In the genomic region with DNA sequence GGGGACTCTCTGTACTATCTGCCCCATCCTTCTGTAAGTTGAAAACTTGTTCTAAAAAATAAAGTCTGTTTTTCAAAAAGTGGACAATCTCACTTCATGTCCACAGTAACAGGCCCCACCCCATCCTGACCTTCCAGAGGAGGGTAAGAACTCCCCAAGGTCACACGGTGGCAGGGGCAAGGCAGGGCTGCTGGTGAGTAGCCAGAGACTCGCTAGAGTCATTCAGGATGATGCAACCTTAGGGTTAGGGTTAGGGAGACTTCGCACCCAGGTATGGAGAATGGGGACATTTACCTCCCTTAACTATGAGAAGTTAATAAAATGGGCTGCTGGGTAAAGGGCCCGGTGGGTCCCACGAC, we compare ENCODE assay signal across 8 cellular contexts. TPM values are rescaled to one million over a fixed set of nuclear protein-coding genes. Genes with fewer than 3 reads are reported as not detected.
DNase-seq lines count a peak whose midpoint lies in the region; ATAC-seq, FAIRE-seq and TF ChIP-seq lines count a peak whose summit lies in the region.

No MANE protein-coding gene starts in this region.

- CTCF ChIA-PET in IMR-90 (lab: Yijun Ruan, JAX): interaction anchor here (0.6 kb wide), 1 partner anchor 78 kb away, joined by 5 read pairs; no protein-coding TSS in a partner anchor
- CTCF ChIA-PET in HepG2 (lab: Yijun Ruan, JAX; ENCODE audit: low intra/inter-chr PET ratio, low total read pairs): interaction anchor here (1.3 to 1.7 kb wide), 3 partner anchors 17 to 159 kb away, joined by 3 to 10 read pairs (median 7); no protein-coding TSS in a partner anchor

- 0 out of 2 replicates have a peak overlapping the region, but pooled peaks have one; percentile 15 for H3K27ac ChIP-seq in IMR-90 (ENCODE audit: insufficient read depth, low read length)
- H3K27ac ChIP-seq in caudate nucleus (ENCODE audit: low read depth, low read length): peak overlapping the region; percentile 89
- peak overlapping the region; percentile 33 for H3K27ac ChIP-seq in HepG2 (ENCODE audit: extremely low read length, insufficient read depth, low read length)
- H3K27ac ChIP-seq in substantia nigra (ENCODE audit: low read depth, low read length, poor library complexity, severe bottlenecking): peak overlapping the region; percentile 90
- H3K27ac ChIP-seq in colonic mucosa: no peak overlapping the region

- peak overlapping the region; percentile 65; the same call in 1 of the 2 replicates for H3K14ac ChIP-seq in IMR-90 (replicated peaks; ENCODE audit: low read depth, low read length)

- H2BK15ac ChIP-seq in IMR-90 (ENCODE audit: low read depth, low read length): no peak overlapping the region

- TF ChIP-seq CTCF in IMR-90 (conservative IDR thresholded peaks at IDR 0.05; ENCODE audit: low read depth, low read length): no peak
- no peak for TF ChIP-seq CTCF in HepG2 (CRISPR knock-in tag; IDR thresholded peaks at IDR 0.05)
- no peak for TF ChIP-seq CTCF in colonic mucosa (IDR thresholded peaks at IDR 0.05)

- no peak overlapping the region for H4K91ac ChIP-seq in IMR-90 (ENCODE audit: insufficient read depth, low read depth, low read length)

- H2AFZ ChIP-seq in IMR-90 (replicated peaks; ENCODE audit: low read length, poor library complexity) (no peak overlapping the region), HepG2 (ENCODE audit: low read length) (no peak overlapping the region)

- FAIRE-seq in HepG2 (lab: Jason Lieb, UNC) (peak; percentile 76), RCC 7860 (lab: Jason Lieb, UNC) (no peak)

- peaks cover 30% of the 10 kb centered on the region for H3K9me1 ChIP-seq in IMR-90 (ENCODE audit: insufficient read depth, low read length)

- peaks cover 39 to 91% of the 10 kb centered on the region in 2 experiments for H3K79me1 ChIP-seq in IMR-90 (ENCODE audit: low read depth in 1 of 2, low read length in 2 of 2)

- BruUV-seq in IMR-90 (replicated peaks; lab: Mats Ljungman, UMichigan): no TSS peak
- no TSS peak for BruUV-seq in HepG2 (replicated peaks; lab: Mats Ljungman, UMichigan)

- intact Hi-C loops in IMR-90 (cut with micrococcal nuclease) (no loop called here), HepG2 (cut with micrococcal nuclease; ENCODE audit: unreplicated experiment) (loop anchor here (2.0 kb wide), 1 partner anchor 29 kb away; no protein-coding TSS in a partner anchor), colonic mucosa (cut with DNase I) (no loop called here)

- dilution Hi-C loops in IMR-90 (cut with HindIII; ENCODE audit: low sequenced_read_pairs, unreplicated experiment): no loop called here

- H3K9ac ChIP-seq in IMR-90 (ENCODE audit: low read depth, low read length): no peak overlapping the region
- no peak overlapping the region for H3K9ac ChIP-seq in HepG2 (ENCODE audit: insufficient read depth, low read depth, low read length)
- no peak overlapping the region for H3K9ac ChIP-seq in colonic mucosa (ENCODE audit: low read depth in 2 of 2, low read length in 2 of 2)

- no peaks in the 10 kb centered on the region for H3K9me3 ChIP-seq in IMR-90 (ENCODE audit: control insufficient read depth, insufficient read depth, low read length)
- H3K9me3 ChIP-seq in HepG2 (ENCODE audit: low read length): no peaks in the 10 kb centered on the region
- H3K9me3 ChIP-seq in colonic mucosa: no peaks in the 10 kb centered on the region

- peak overlapping the region; percentile 79 for H3K4ac ChIP-seq in IMR-90 (ENCODE audit: low read depth, low read length)

- no peak overlapping the region for H4K5ac ChIP-seq in IMR-90 (ENCODE audit: low read depth, low read length)

- in situ Hi-C loops in IMR-90 (cut with MboI; ENCODE audit: low sequenced_read_pairs) (no loop called here), HepG2 (cut with HindIII; ENCODE audit: extremely low pct_ligation_motif_present, low pct_unique_long_range_greater_than_20kb) (no loop called here)

- WGBS in IMR-90 (ENCODE audit: extremely low coverage in 2 of 2, insufficient read length in 1 of 2), 2 experiments: no CpG with 5 or more reads among the region's 5 CpGs
- 75% methylated on average over 5 of the region's 5 CpGs for WGBS in HepG2 (ENCODE audit: low lambda C conversion rate)

- no peak overlapping the region for H2BK5ac ChIP-seq in IMR-90 (ENCODE audit: low read depth, low read length, poor library complexity, severe bottlenecking)

- no peak; a peak in 1 of 4 replicates for TF ChIP-seq EP300 in HepG2 (IDR thresholded peaks at IDR 0.05; ENCODE audit: low read depth in 2 of 2, low read length in 2 of 2)
- TF ChIP-seq EP300 in HepG2 (CRISPR knock-in tag; IDR thresholded peaks at IDR 0.05; ENCODE audit: borderline replicate concordance): no peak

- ATAC-seq in IMR-90 (ENCODE audit: low read depth): no peak
- ATAC-seq in HepG2: peak; percentile 14

- TF ChIP-seq POLR2A in IMR-90 (IDR thresholded peaks at IDR 0.05; ENCODE audit: low read depth, low read length): no peak
- TF ChIP-seq POLR2A in HepG2 (IDR thresholded peaks at IDR 0.05; ENCODE audit: insufficient read depth in 1 of 2, low read depth in 2 of 2, low read length in 2 of 2): no peak

- H3K56ac ChIP-seq in IMR-90 (ENCODE audit: extremely low read depth, insufficient read depth, low read length): no peak overlapping the region

- TF ChIP-seq RAD21 in IMR-90 (IDR thresholded peaks at IDR 0.05; ENCODE audit: low read length) (no peak), HepG2 (CRISPR knock-in tag; IDR thresholded peaks at IDR 0.05) (no peak)

- H3K27me3 ChIP-seq in IMR-90 (ENCODE audit: control insufficient read depth, insufficient read depth, low read length) (no peaks in the 10 kb centered on the region), HepG2 (ENCODE audit: control insufficient read depth in 1 of 2, insufficient read depth in 2 of 2, low read length in 2 of 2) (no peaks in the 10 kb centered on the region), colonic mucosa (no peaks in the 10 kb centered on the region)

- H3K4me3 ChIP-seq in IMR-90 (ENCODE audit: insufficient read depth, low read depth, low read length): no peak overlapping the region
- H3K4me3 ChIP-seq in HepG2 (replicated peaks in 1 of 3; ENCODE audit: insufficient read depth in 1 of 3, low read depth in 2 of 3, low read length in 3 of 3): no peak overlapping the region
- no peak overlapping the region for H3K4me3 ChIP-seq in colonic mucosa

- H3K23ac ChIP-seq in IMR-90 (ENCODE audit: low read depth, low read length): peak overlapping the region; percentile 72; the same call in 1 of the 2 replicates

- POLR2A ChIA-PET in IMR-90 (lab: Charles Lee; ENCODE audit: unreplicated experiment): no interaction called here
- POLR2A ChIA-PET in HepG2 (lab: Yijun Ruan, JAX): interaction anchor here (0.9 to 2.0 kb wide), 3 partner anchors 15 to 28 kb away, joined by 3 to 19 read pairs (median 3); a partner anchor contains a TSS

- H2BK20ac ChIP-seq in IMR-90 (ENCODE audit: low read depth, low read length): peak overlapping the region; percentile 31; the same call in 1 of the 2 replicates

- H3K4me1 ChIP-seq in IMR-90 (ENCODE audit: control insufficient read depth, insufficient read depth, low read length) (peaks cover 12% of the 10 kb centered on the region), HepG2 (ENCODE audit: insufficient read depth, low read length) (peaks cover 34% of the 10 kb centered on the region), colonic mucosa (no peaks in the 10 kb centered on the region)

- H2AK9ac ChIP-seq in IMR-90 (replicated peaks; ENCODE audit: low read depth, low read length, poor library complexity): peak overlapping the region; percentile 44

- DNase-seq in IMR-90 (no peak), caudate nucleus (lab: John Stamatoyannopoulos, UW) (peak in 1 of 61 donors; percentile 36), HepG2 (ENCODE audit: low spot score) (no peak), substantia nigra (lab: John Stamatoyannopoulos, UW) (peak in 1 of 49 donors; percentile 50), RCC 7860 (ENCODE audit: low spot score) (no peak), colonic mucosa (no peak), occipital lobe (lab: John Stamatoyannopoulos, UW) (no peak)
- no peak for DNase-seq in NK-92 treated with Interleukin-12 subunit alpha and Interleukin-12 subunit beta, amount 100 ng/mL, for 24 hours (lab: John Stamatoyannopoulos, UW)

- H3K18ac ChIP-seq in IMR-90 (ENCODE audit: low read depth, low read length): no peak overlapping the region

- H4K8ac ChIP-seq in IMR-90 (ENCODE audit: low read depth in 2 of 2, low read length in 2 of 2): no peak overlapping the region

- H2BK120ac ChIP-seq in IMR-90 (ENCODE audit: low read depth, low read length): no peak overlapping the region

- H4K20me1 ChIP-seq in IMR-90 (ENCODE audit: insufficient read depth, low read length) (peaks cover 46% of the 10 kb centered on the region), HepG2 (ENCODE audit: insufficient read depth, low read length) (peaks cover 3% of the 10 kb centered on the region; the same call in 1 of the 2 replicates)

- H2AK5ac ChIP-seq in IMR-90 (ENCODE audit: low read depth, low read length): peak overlapping the region; percentile 25

- H3K36me3 ChIP-seq in IMR-90 (ENCODE audit: control insufficient read depth, insufficient read depth, low read length) (peaks cover 55% of the 10 kb centered on the region), HepG2 (replicated peaks in 1 of 2; ENCODE audit: control insufficient read depth in 1 of 2, insufficient read depth in 2 of 2, low read length in 2 of 2) (peaks cover 42 to 67% of the 10 kb centered on the region in 2 experiments), colonic mucosa (no peaks in the 10 kb centered on the region)

- H3K4me2 ChIP-seq in IMR-90 (ENCODE audit: low read depth, low read length): no peak overlapping the region
- peak overlapping the region; percentile 13; the same call in 1 of the 2 replicates for H3K4me2 ChIP-seq in HepG2 (ENCODE audit: low read depth, low read length)

- peaks cover 14% of the 10 kb centered on the region for H3K79me2 ChIP-seq in HepG2 (ENCODE audit: insufficient read depth, low read length)

RNA-seq across cellular contexts. Expression of a gene that starts 15.4 kb away (rescaled TPM):
- total RNA-seq in IMR-90 (2012; rRNA removed) (24.0 and 25.3 TPM in 2 replicates), HepG2 (2016; rRNA removed; fragmentation: Illumina TruSeq; extraction: Trizol) (21.4 and 30.5 TPM in 2 replicates), colonic mucosa (10 to 100 TPM; 23.1 to 29.1 TPM), occipital lobe (10.0 TPM)
- polyA plus RNA-seq in IMR-90 (2012; rRNA removed) (59.9 and 67.6 TPM in 2 replicates), HepG2 (2011; rRNA removed) (93.9 and 105 TPM in 2 replicates)
- polyA plus RNA-seq in IMR-90 (2012; cell fraction: cytosol; rRNA removed): 26.9 and 58.5 TPM in 2 replicates
- 24.5 and 45.9 TPM in 2 replicates for polyA plus RNA-seq in IMR-90 (2012; cell fraction: nucleus; rRNA removed; ENCODE audit: low replicate concordance)
- 17.9 and 19.8 TPM in 2 replicates for total RNA-seq in HepG2 (2016; cell fraction: cytosol; rRNA removed; fragmentation: Illumina TruSeq; extraction: Trizol; ENCODE audit: low read depth)
- 16.4 and 29.4 TPM in 2 replicates for total RNA-seq in HepG2 (2016; cell fraction: insoluble cytoplasmic fraction; rRNA removed; fragmentation: Illumina TruSeq; extraction: Trizol)
- 40.2 and 46.0 TPM in 2 replicates for total RNA-seq in HepG2 (2016; cell fraction: membrane; rRNA removed; fragmentation: Illumina TruSeq; extraction: Trizol)
- 19.8 and 24.1 TPM in 2 replicates for total RNA-seq in HepG2 (2016; cell fraction: nucleus; rRNA removed; fragmentation: Illumina TruSeq; extraction: Trizol)
- polyA plus RNA-seq in HepG2 (2011; cell fraction: cytosol; rRNA removed): 58.6 and 81.5 TPM in 2 replicates
- 45.3 and 46.9 TPM in 2 replicates for polyA plus RNA-seq in HepG2 (2011; cell fraction: nucleus; rRNA removed)
- 29.0 and 44.1 TPM in 2 replicates for polyA plus RNA-seq in HepG2 (2012)
- polyA plus RNA-seq in HepG2 (2016; cell fraction: cytosol; fragmentation: Illumina TruSeq; extraction: Trizol; ENCODE audit: low read depth): 31.6 and 35.7 TPM in 2 replicates
- polyA plus RNA-seq in HepG2 (2016; cell fraction: insoluble cytoplasmic fraction; fragmentation: Illumina TruSeq; extraction: Trizol; ENCODE audit: low read depth): 33.1 and 37.1 TPM in 2 replicates
- 65.7 and 67.3 TPM in 2 replicates for polyA plus RNA-seq in HepG2 (2016; cell fraction: membrane; fragmentation: Illumina TruSeq; extraction: Trizol; ENCODE audit: low read depth)
- polyA plus RNA-seq in HepG2 (2016; cell fraction: nucleus; fragmentation: Illumina TruSeq; extraction: Trizol; ENCODE audit: insufficient read depth, low read depth): 60.4 and 64.9 TPM in 2 replicates
- polyA minus RNA-seq in HepG2 (2011; rRNA and poly(A)+ RNA removed; ENCODE audit: low replicate concordance): 171 and 190 TPM in 2 replicates
- polyA minus RNA-seq in HepG2 (2011; cell fraction: cytosol; rRNA and poly(A)+ RNA removed): 44.9 and 49.0 TPM in 2 replicates
- 12.5 and 14.5 TPM in 2 replicates for polyA minus RNA-seq in HepG2 (2011; cell fraction: nucleus; rRNA and poly(A)+ RNA removed)

RNA-seq across cellular contexts. Expression of a gene that starts 25.1 kb away (rescaled TPM):
- total RNA-seq in IMR-90 (2012; rRNA removed) (20.1 and 41.4 TPM in 2 replicates), HepG2 (2016; rRNA removed; fragmentation: Illumina TruSeq; extraction: Trizol) (81.3 and 85.1 TPM in 2 replicates), colonic mucosa (10 to 100 TPM; 77.1 to 83.5 TPM), occipital lobe (30.1 TPM)
- polyA plus RNA-seq in IMR-90 (2012; rRNA removed) (128 and 138 TPM in 2 replicates), HepG2 (2011; rRNA removed) (102 and 132 TPM in 2 replicates)
- 46.2 and 74.3 TPM in 2 replicates for polyA plus RNA-seq in IMR-90 (2012; cell fraction: cytosol; rRNA removed)
- polyA plus RNA-seq in IMR-90 (2012; cell fraction: nucleus; rRNA removed; ENCODE audit: low replicate concordance): 37.1 and 141 TPM in 2 replicates
- total RNA-seq in HepG2 (2016; cell fraction: cytosol; rRNA removed; fragmentation: Illumina TruSeq; extraction: Trizol; ENCODE audit: low read depth): 39.8 and 41.0 TPM in 2 replicates
- 75.7 and 82.4 TPM in 2 replicates for total RNA-seq in HepG2 (2016; cell fraction: insoluble cytoplasmic fraction; rRNA removed; fragmentation: Illumina TruSeq; extraction: Trizol)
- total RNA-seq in HepG2 (2016; cell fraction: membrane; rRNA removed; fragmentation: Illumina TruSeq; extraction: Trizol): 77.9 and 85.1 TPM in 2 replicates
- total RNA-seq in HepG2 (2016; cell fraction: nucleus; rRNA removed; fragmentation: Illumina TruSeq; extraction: Trizol): 90.9 and 96.1 TPM in 2 replicates
- 86.6 and 115 TPM in 2 replicates for polyA plus RNA-seq in HepG2 (2011; cell fraction: cytosol; rRNA removed)
- 112 and 127 TPM in 2 replicates for polyA plus RNA-seq in HepG2 (2011; cell fraction: nucleus; rRNA removed)
- 131 and 175 TPM in 2 replicates for polyA plus RNA-seq in HepG2 (2012)
- 88.5 and 88.7 TPM in 2 replicates for polyA plus RNA-seq in HepG2 (2016; cell fraction: cytosol; fragmentation: Illumina TruSeq; extraction: Trizol; ENCODE audit: low read depth)
- polyA plus RNA-seq in HepG2 (2016; cell fraction: insoluble cytoplasmic fraction; fragmentation: Illumina TruSeq; extraction: Trizol; ENCODE audit: low read depth): 203 and 260 TPM in 2 replicates
- polyA plus RNA-seq in HepG2 (2016; cell fraction: membrane; fragmentation: Illumina TruSeq; extraction: Trizol; ENCODE audit: low read depth): 179 and 185 TPM in 2 replicates
- 152 and 171 TPM in 2 replicates for polyA plus RNA-seq in HepG2 (2016; cell fraction: nucleus; fragmentation: Illumina TruSeq; extraction: Trizol; ENCODE audit: insufficient read depth, low read depth)
- 54.3 and 62.1 TPM in 2 replicates for polyA minus RNA-seq in HepG2 (2011; rRNA and poly(A)+ RNA removed; ENCODE audit: low replicate concordance)
- polyA minus RNA-seq in HepG2 (2011; cell fraction: cytosol; rRNA and poly(A)+ RNA removed): 50.5 and 51.3 TPM in 2 replicates
- polyA minus RNA-seq in HepG2 (2011; cell fraction: nucleus; rRNA and poly(A)+ RNA removed): 273 and 299 TPM in 2 replicates

RNA-seq across cellular contexts. Expression of a gene that starts 52.5 kb away (rescaled TPM):
- total RNA-seq in IMR-90 (2012; rRNA removed) (3.4 and 6.9 TPM in 2 replicates), HepG2 (2016; rRNA removed; fragmentation: Illumina TruSeq; extraction: Trizol) (12.1 and 18.5 TPM in 2 replicates), colonic mucosa (10 to 100 TPM; 32.0 to 34.0 TPM), occipital lobe (0.78 TPM)
- polyA plus RNA-seq in IMR-90 (2012; rRNA removed) (17.4 and 33.6 TPM in 2 replicates), HepG2 (2011; rRNA removed) (28.2 and 43.0 TPM in 2 replicates)
- 18.5 and 103 TPM in 2 replicates for polyA plus RNA-seq in IMR-90 (2012; cell fraction: cytosol; rRNA removed)
- polyA plus RNA-seq in IMR-90 (2012; cell fraction: nucleus; rRNA removed; ENCODE audit: low replicate concordance): 98.3 and 167 TPM in 2 replicates
- total RNA-seq in HepG2 (2016; cell fraction: cytosol; rRNA removed; fragmentation: Illumina TruSeq; extraction: Trizol; ENCODE audit: low read depth): 9.1 and 9.9 TPM in 2 replicates
- total RNA-seq in HepG2 (2016; cell fraction: insoluble cytoplasmic fraction; rRNA removed; fragmentation: Illumina TruSeq; extraction: Trizol): 11.0 and 17.4 TPM in 2 replicates
- 19.9 and 21.0 TPM in 2 replicates for total RNA-seq in HepG2 (2016; cell fraction: membrane; rRNA removed; fragmentation: Illumina TruSeq; extraction: Trizol)
- 8.1 and 9.8 TPM in 2 replicates for total RNA-seq in HepG2 (2016; cell fraction: nucleus; rRNA removed; fragmentation: Illumina TruSeq; extraction: Trizol)
- 31.3 and 41.1 TPM in 2 replicates for polyA plus RNA-seq in HepG2 (2011; cell fraction: cytosol; rRNA removed)
- 47.8 and 49.8 TPM in 2 replicates for polyA plus RNA-seq in HepG2 (2011; cell fraction: nucleus; rRNA removed)
- polyA plus RNA-seq in HepG2 (2012): 33.9 and 49.4 TPM in 2 replicates
- 8.7 and 9.3 TPM in 2 replicates for polyA plus RNA-seq in HepG2 (2016; cell fraction: cytosol; fragmentation: Illumina TruSeq; extraction: Trizol; ENCODE audit: low read depth)
- polyA plus RNA-seq in HepG2 (2016; cell fraction: insoluble cytoplasmic fraction; fragmentation: Illumina TruSeq; extraction: Trizol; ENCODE audit: low read depth): 24.7 and 26.6 TPM in 2 replicates
- polyA plus RNA-seq in HepG2 (2016; cell fraction: membrane; fragmentation: Illumina TruSeq; extraction: Trizol; ENCODE audit: low read depth): 16.8 and 19.0 TPM in 2 replicates
- polyA plus RNA-seq in HepG2 (2016; cell fraction: nucleus; fragmentation: Illumina TruSeq; extraction: Trizol; ENCODE audit: insufficient read depth, low read depth): 21.1 and 24.6 TPM in 2 replicates
- 12.1 and 28.5 TPM in 2 replicates for polyA minus RNA-seq in HepG2 (2011; rRNA and poly(A)+ RNA removed; ENCODE audit: low replicate concordance)
- 56.9 and 63.6 TPM in 2 replicates for polyA minus RNA-seq in HepG2 (2011; cell fraction: cytosol; rRNA and poly(A)+ RNA removed)
- 21.4 and 26.7 TPM in 2 replicates for polyA minus RNA-seq in HepG2 (2011; cell fraction: nucleus; rRNA and poly(A)+ RNA removed)
